In genomic region chr10:12720217-12720981, GRCh38 we compare ENCODE assay signal across 9 cellular contexts.
DNase-seq lines count a peak whose midpoint lies in the region; ATAC-seq and TF ChIP-seq lines count a peak whose summit lies in the region.
"Had no signal": no experiment of that assay in that cellular context is flagged by ENCODE, and none has a peak within 500 bp of the region (broad histone marks: within the 10 kb centered on the region; RNA-seq: fewer than 3 reads in every experiment).

No MANE protein-coding gene starts in this region.

- TF ChIP-seq CTCF in body of pancreas (IDR thresholded peaks at IDR 0.05) (no peak), stomach (IDR thresholded peaks at IDR 0.05) (no peak)

- peaks cover 25% of the 10 kb centered on the region for H3K4me1 ChIP-seq in body of pancreas
- H3K4me1 ChIP-seq in stomach = peaks cover 20 to 32% (median 23%) of the 10 kb centered on the region in 4 donors

- intact Hi-C loops in body of pancreas (cut with DNase I) (loop anchor here (10.0 kb wide), 1 partner anchor 184 kb away; no protein-coding TSS in a partner anchor), stomach (cut with DNase I; ENCODE audit: low total_unique reads) (no loop called here)

- H3K36me3 ChIP-seq in body of pancreas (replicated peaks in 1 of 2; ENCODE audit: insufficient read depth in 1 of 2, low read depth in 2 of 2) (no peaks in the 10 kb centered on the region), stomach (no peaks in the 10 kb centered on the region)

- no peaks in the 10 kb centered on the region for H3K27me3 ChIP-seq in body of pancreas
- H3K27me3 ChIP-seq in stomach = no peaks in the 10 kb centered on the region

- no peak for TF ChIP-seq EP300 in stomach (IDR thresholded peaks at IDR 0.05)

- H3K9me3 ChIP-seq in body of pancreas (no peaks in the 10 kb centered on the region), stomach (no peaks in the 10 kb centered on the region)

- H3K4me3 ChIP-seq in body of pancreas (no peak overlapping the region), stomach (no peak overlapping the region)

- H3K27ac ChIP-seq in body of pancreas (peak overlapping the region; percentile 7 to 71 (median 62)), stomach (peak overlapping the region; percentile 35 to 77 (median 57))
- H3K27ac ChIP-seq: HL-60 had no signal

- DNase-seq in DMS79 (lab: John Stamatoyannopoulos, UW) = peak; percentile 86
- peak; percentile 94 for DNase-seq in NCI-H146 treated with DMSO at 0.1 percent for 48 hours (lab: John Stamatoyannopoulos, UW; ENCODE audit: unreplicated experiment)
- peak; percentile 88 to 92 (median 88) for DNase-seq in body of pancreas
- peak; percentile 57 for DNase-seq in left kidney (ENCODE audit: low read depth, low spot score)
- peak; percentile 97 for DNase-seq in stomach
- DNase-seq in D341Med (ENCODE audit: low spot score) = no peak
- DNase-seq in epidermal melanocyte (ENCODE audit: insufficient read length, low spot score) = no peak
- no peak for DNase-seq in cortex of kidney (lab: John Stamatoyannopoulos, UW)

- WGBS in body of pancreas, 2 donors = 30 to 38% methylated on average over 9 of the region's 9 CpGs
- 31 to 55% (median 37%) methylated on average over 9 of the region's 9 CpGs for WGBS in stomach, 5 donors

- ATAC-seq in body of pancreas = peak; percentile 94

- TF ChIP-seq POLR2A in body of pancreas (IDR thresholded peaks at IDR 0.05) = no peak
- no peak for TF ChIP-seq POLR2A in stomach (IDR thresholded peaks at IDR 0.05)

Comparison
In these comparisons a context has a peak if more than half of its experiments do, and no peak if none do; other contexts are left out.
1. DNase-seq: peak in DMS79 (single experiment), NCI-H146 treated with DMSO at 0.1 percent for 48 hours (single experiment), body of pancreas (4 of 4), left kidney (single experiment) and stomach (single experiment); none in D341Med (single experiment), epidermal melanocyte (single experiment) and cortex of kidney (single experiment).